Comparison of ENCODE assay signal across 16 cellular contexts in genomic region chr2:198322275-198322674, GRCh38.
DNase-seq lines count a peak whose midpoint lies in the region; ATAC-seq, FAIRE-seq and TF ChIP-seq lines count a peak whose summit lies in the region.
"Had no signal": no experiment of that assay in that cellular context is flagged by ENCODE, and none has a peak within 500 bp of the region (broad histone marks: within the 10 kb centered on the region; RNA-seq: fewer than 3 reads in every experiment).

No MANE protein-coding gene starts in this region.

- DNase-seq in HepG2 (ENCODE audit: low spot score) (no peak), right lobe of liver (no peak), OCI-M1 (lab: John Stamatoyannopoulos, UW) (peak; percentile 59), fibroblast of peridontal ligament (ENCODE audit: extremely low read depth) (peak; percentile 37), upper lobe of right lung (no peak)
- no peak for DNase-seq in activated naive CD4-positive, alpha-beta T cell (lab: John Stamatoyannopoulos, UW)
- DNase-seq in stimulated activated CD8-positive, alpha-beta memory T cell treated with anti-CD3 and anti-CD28 coated beads, Interleukin-4, amount 100 ng/mL, for 48 hours: no peak
- DNase-seq: activated CD4-positive, alpha-beta T cell treated with anti-CD3 and anti-CD28 coated beads for 4 hours; activated T-cell treated with anti-CD3 and anti-CD28 coated beads, Interleukin-2, amount 50 U/mL, for 48 hours; NCI-H1694 treated with DMSO at 0.1 percent for 48 hours; pancreas; stimulated activated CD4-positive, alpha-beta T cell treated with anti-CD3 and anti-CD28 coated beads, Interleukin-4, amount 100 ng/mL, for 1 hour; stimulated activated naive CD4-positive, alpha-beta T cell treated with Interleukin-2 at 50 U/mL for 16 hours; SW 1271 had no signal

- intact Hi-C loops in HepG2 (cut with micrococcal nuclease; ENCODE audit: unreplicated experiment): no loop called here
- intact Hi-C loops in right lobe of liver (cut with DNase I): no loop called here
- intact Hi-C loops in upper lobe of right lung (cut with DNase I): no loop called here

- no peak overlapping the region for H3K9ac ChIP-seq in HepG2 (ENCODE audit: insufficient read depth, low read depth, low read length)

- FAIRE-seq in HepG2 (lab: Jason Lieb, UNC): no peak

- in situ Hi-C loops in HepG2 (cut with HindIII; ENCODE audit: extremely low pct_ligation_motif_present, low pct_unique_long_range_greater_than_20kb): no loop called here

- TF ChIP-seq POLR2A in HepG2 (IDR thresholded peaks at IDR 0.05; ENCODE audit: insufficient read depth in 1 of 2, low read depth in 2 of 2, low read length in 2 of 2): no peak
- TF ChIP-seq POLR2A in right lobe of liver (IDR thresholded peaks at IDR 0.05): no peak

- no peaks in the 10 kb centered on the region for H3K79me2 ChIP-seq in HepG2 (ENCODE audit: insufficient read depth, low read length)

- no peak overlapping the region for H3K27ac ChIP-seq in HepG2 (ENCODE audit: extremely low read length, insufficient read depth, low read length)
- H3K27ac ChIP-seq in right lobe of liver: no peak overlapping the region
- H3K27ac ChIP-seq in upper lobe of right lung: no peak overlapping the region
- H3K27ac ChIP-seq: ascending aorta, pancreas had no signal

- WGBS in HepG2 (ENCODE audit: low lambda C conversion rate): 22% methylated on average over 8 of the region's 8 CpGs
- 53% methylated on average over 8 of the region's 8 CpGs for WGBS in right lobe of liver (ENCODE audit: insufficient coverage, low coverage, low lambda C conversion rate, missing lambda C conversion rate)

- ATAC-seq in HepG2 (peak; percentile 96), right lobe of liver (no peak), upper lobe of right lung (no peak), GM19463 (IDR thresholded peaks at IDR 0.05; ENCODE audit: unreplicated experiment) (no peak)
- ATAC-seq: pancreas had no signal

- no peaks in the 10 kb centered on the region for H3K4me1 ChIP-seq in HepG2 (ENCODE audit: insufficient read depth, low read length)
- no peaks in the 10 kb centered on the region for H3K4me1 ChIP-seq in right lobe of liver
- no peaks in the 10 kb centered on the region for H3K4me1 ChIP-seq in upper lobe of right lung
- H3K4me1 ChIP-seq: ascending aorta, pancreas had no signal

- H3K4me2 ChIP-seq in HepG2 (ENCODE audit: low read depth, low read length): no peak overlapping the region

- no peak overlapping the region for H2AFZ ChIP-seq in HepG2 (ENCODE audit: low read length)

- no peak for TF ChIP-seq RAD21 in HepG2 (CRISPR knock-in tag; IDR thresholded peaks at IDR 0.05)

- H3K4me3 ChIP-seq in HepG2 (replicated peaks in 1 of 3; ENCODE audit: insufficient read depth in 1 of 3, low read depth in 2 of 3, low read length in 3 of 3) (no peak overlapping the region), right lobe of liver (no peak overlapping the region), upper lobe of right lung (no peak overlapping the region)
- H3K4me3 ChIP-seq: ascending aorta, pancreas had no signal

- no TSS peak for BruUV-seq in HepG2 (replicated peaks; lab: Mats Ljungman, UMichigan)

- no peaks in the 10 kb centered on the region for H4K20me1 ChIP-seq in HepG2 (ENCODE audit: insufficient read depth, low read length)

- TF ChIP-seq CTCF in HepG2 (CRISPR knock-in tag; IDR thresholded peaks at IDR 0.05) (peak; percentile 47), right lobe of liver (IDR thresholded peaks at IDR 0.05) (peak in 2 of 4 donors; percentile 20 to 21), upper lobe of right lung (IDR thresholded peaks at IDR 0.05) (peak; percentile 12)

- H3K9me3 ChIP-seq in HepG2 (ENCODE audit: low read length): no peaks in the 10 kb centered on the region
- H3K9me3 ChIP-seq in right lobe of liver: no peaks in the 10 kb centered on the region
- no peaks in the 10 kb centered on the region for H3K9me3 ChIP-seq in upper lobe of right lung
- H3K9me3 ChIP-seq: ascending aorta, pancreas had no signal

- POLR2A ChIA-PET in HepG2 (lab: Yijun Ruan, JAX): no interaction called here

- H3K27me3 ChIP-seq in HepG2 (ENCODE audit: control insufficient read depth in 1 of 2, insufficient read depth in 2 of 2, low read length in 2 of 2): no peaks in the 10 kb centered on the region
- H3K27me3 ChIP-seq in right lobe of liver: peaks cover 0 to 3% of the 10 kb centered on the region in 2 donors
- peaks cover 22% of the 10 kb centered on the region for H3K27me3 ChIP-seq in upper lobe of right lung
- H3K27me3 ChIP-seq: ascending aorta had no signal

- CTCF ChIA-PET in HepG2 (lab: Yijun Ruan, JAX; ENCODE audit: low intra/inter-chr PET ratio, low total read pairs): no interaction called here

- H3K36me3 ChIP-seq in HepG2 (replicated peaks in 1 of 2; ENCODE audit: control insufficient read depth in 1 of 2, insufficient read depth in 2 of 2, low read length in 2 of 2) (no peaks in the 10 kb centered on the region), right lobe of liver (no peaks in the 10 kb centered on the region), upper lobe of right lung (no peaks in the 10 kb centered on the region)
- H3K36me3 ChIP-seq: ascending aorta, pancreas had no signal

- TF ChIP-seq EP300 in HepG2 (IDR thresholded peaks at IDR 0.05; ENCODE audit: low read depth in 2 of 2, low read length in 2 of 2) (no peak), HepG2 (CRISPR knock-in tag; IDR thresholded peaks at IDR 0.05; ENCODE audit: borderline replicate concordance) (no peak)

TF ChIP-seq in HepG2, 621 proteins besides CTCF, POLR2A, EP300 and RAD21:
- TF ChIP-seq BCL6 (CRISPR knock-in tag; IDR thresholded peaks at IDR 0.05) (no peak), MEIS1 (CRISPR knock-in tag; IDR thresholded peaks at IDR 0.05; ENCODE audit: borderline replicate concordance) (no peak), ZSCAN30 (CRISPR knock-in tag; IDR thresholded peaks at IDR 0.05) (no peak), CENPT (CRISPR knock-in tag; IDR thresholded peaks at IDR 0.05; ENCODE audit: low read depth) (no peak), STAT5B (CRISPR knock-in tag; IDR thresholded peaks at IDR 0.05) (no peak), ESRRA (CRISPR knock-in tag; IDR thresholded peaks at IDR 0.05; ENCODE audit: low read depth) (no peak), IRF1 (CRISPR knock-in tag; IDR thresholded peaks at IDR 0.05; ENCODE audit: low read depth) (no peak), ZNF17 (CRISPR knock-in tag; IDR thresholded peaks at IDR 0.05) (no peak), ZNF564 (CRISPR knock-in tag; IDR thresholded peaks at IDR 0.05) (no peak), TIGD3 (CRISPR knock-in tag; IDR thresholded peaks at IDR 0.05; ENCODE audit: borderline replicate concordance) (no peak), MIXL1 (CRISPR knock-in tag; IDR thresholded peaks at IDR 0.05) (no peak), HMGA1 (CRISPR knock-in tag; conservative IDR thresholded peaks at IDR 0.05) (no peak), ZFAT (CRISPR knock-in tag; conservative IDR thresholded peaks at IDR 0.05) (no peak)
- TF ChIP-seq, protein P1, sequence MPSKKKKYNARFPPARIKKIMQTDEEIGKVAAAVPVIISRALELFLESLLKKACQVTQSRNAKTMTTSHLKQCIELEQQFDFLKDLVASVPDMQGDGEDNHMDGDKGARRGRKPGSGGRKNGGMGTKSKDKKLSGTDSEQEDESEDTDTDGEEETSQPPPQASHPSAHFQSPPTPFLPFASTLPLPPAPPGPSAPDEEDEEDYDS (CRISPR knock-in tag; IDR thresholded peaks at IDR 0.05): no peak

Comparison
In these comparisons a context has a peak if more than half of its experiments do, and no peak if none do; other contexts are left out.
1. DNase-seq: peak in OCI-M1 (single experiment) and fibroblast of peridontal ligament (single experiment); none in HepG2 (single experiment), right lobe of liver (0 of 3), upper lobe of right lung (single experiment), activated naive CD4-positive, alpha-beta T cell (0 of 4) and stimulated activated CD8-positive, alpha-beta memory T cell treated with anti-CD3 and anti-CD28 coated beads, Interleukin-4, amount 100 ng/mL, for 48 hours (single experiment).